Comparison of ENCODE assay signal across 19 cellular contexts in genomic region chr11:57804466-57804865, GRCh38. TPM values are rescaled to one million over a fixed set of nuclear protein-coding genes. Genes with fewer than 3 reads are reported as not detected.
DNase-seq lines count a peak whose midpoint lies in the region; ATAC-seq and TF ChIP-seq lines count a peak whose summit lies in the region.
"Had no signal": no experiment of that assay in that cellular context is flagged by ENCODE, and none has a peak within 500 bp of the region (broad histone marks: within the 10 kb centered on the region; RNA-seq: fewer than 3 reads in every experiment).

No MANE protein-coding gene starts in this region.

- H3K36me3 Mint-ChIP-seq in progenitor cell of endocrine pancreas (ENCODE audit: insufficient read depth): peaks cover 56% of the 10 kb centered on the region

- BruUV-seq in OCI-LY7 (replicated peaks; lab: Mats Ljungman, UMichigan): no TSS peak

- H3K27me3 ChIP-seq in left ventricle myocardium inferior (ENCODE audit: low read depth): no peaks in the 10 kb centered on the region
- H3K27me3 ChIP-seq in heart left ventricle: no peaks in the 10 kb centered on the region

- DNase-seq in left ventricle myocardium inferior (no peak), heart left ventricle (no peak), astrocyte of the hippocampus (ENCODE audit: low read depth, low spot score) (peak; percentile 43), progenitor cell of endocrine pancreas (ENCODE audit: low spot score, unreplicated experiment) (no peak), OCI-LY7 (ENCODE audit: low spot score) (no peak), NCI-H510A (lab: John Stamatoyannopoulos, UW) (no peak), NCI-H2171 treated with DMSO at 0.1 percent for 48 hours (lab: John Stamatoyannopoulos, UW) (no peak)
- DNase-seq: CD8-positive, alpha-beta T cell; COR-L47; DMS53; GF-D8; HCEC 1CT; HFFc6 had no signal

- H3K27ac Mint-ChIP-seq in progenitor cell of endocrine pancreas: peak overlapping the region; percentile 62
- H3K27ac Mint-ChIP-seq: CD14-positive monocyte; CD8-positive, alpha-beta T cell; HFFc6 had no signal

- no peak for TF ChIP-seq POLR2A in heart left ventricle (IDR thresholded peaks at IDR 0.05)

- H3K4me2 ChIP-seq in OCI-LY7 (ENCODE audit: low read length): no peak overlapping the region

- POLR2A ChIA-PET in OCI-LY7 (lab: Charles Lee): no interaction called here

- H3K4me1 Mint-ChIP-seq in progenitor cell of endocrine pancreas (ENCODE audit: low read depth): peaks cover 12% of the 10 kb centered on the region

- no peak for ATAC-seq in heart left ventricle
- ATAC-seq: CD8-positive, alpha-beta T cell; HepG2 had no signal

- H3K9me2 ChIP-seq in OCI-LY7 (ENCODE audit: insufficient read depth, low read length): no peaks in the 10 kb centered on the region

- H3K4me3 ChIP-seq in left ventricle myocardium inferior (no peak overlapping the region), heart left ventricle (no peak overlapping the region), OCI-LY7 (ENCODE audit: low read depth, low read length, poor library complexity, severe bottlenecking) (no peak overlapping the region)

- H3K4me1 ChIP-seq in left ventricle myocardium inferior: peaks cover 79% of the 10 kb centered on the region
- H3K4me1 ChIP-seq in heart left ventricle: peaks cover 4 to 64% (median 36%) of the 10 kb centered on the region in 12 donors
- H3K4me1 ChIP-seq in OCI-LY7 (ENCODE audit: insufficient read depth, low read length, poor library complexity, severe bottlenecking): peaks cover 12% of the 10 kb centered on the region

- WGBS in heart left ventricle, 4 donors: 79 to 89% (median 88%) methylated on average over 3 of the region's 3 CpGs

- intact Hi-C loops in left ventricle myocardium inferior (cut with micrococcal nuclease): loop anchor here (5.0 kb wide), 1 partner anchor 62 kb away; the partner anchor contains the start of gene SELENOH
- intact Hi-C loops in heart left ventricle (cut with DNase I): loop anchor here in 6 of 10 donors (5.0 to 10.0 kb wide), 7 partner anchors 42 to 710 kb away; partner anchors contain the start of genes BTBD18 (in 1 of the 6), CTNND1 (in 1 of the 6), MED19 (in 1 of the 6) and TMX2 (in 1 of the 6)
- intact Hi-C loops in OCI-LY7 (cut with micrococcal nuclease; ENCODE audit: unreplicated experiment): loop anchor here (5.0 kb wide), 1 partner anchor 162 kb away; no protein-coding TSS in a partner anchor

- no peaks in the 10 kb centered on the region for H3K9me3 ChIP-seq in left ventricle myocardium inferior (replicated peaks)
- no peaks in the 10 kb centered on the region for H3K9me3 ChIP-seq in heart left ventricle
- no peaks in the 10 kb centered on the region for H3K9me3 ChIP-seq in OCI-LY7 (ENCODE audit: low read length)

- H3K27me3 Mint-ChIP-seq in progenitor cell of endocrine pancreas: no peaks in the 10 kb centered on the region

- peaks cover 80% of the 10 kb centered on the region for H3K36me3 ChIP-seq in left ventricle myocardium inferior
- peaks cover 2 to 91% (median 79%) of the 10 kb centered on the region in 9 donors for H3K36me3 ChIP-seq in heart left ventricle
- no peaks in the 10 kb centered on the region for H3K36me3 ChIP-seq in OCI-LY7 (ENCODE audit: insufficient read depth, low read length)

- H3K79me2 ChIP-seq in OCI-LY7 (ENCODE audit: insufficient read depth, low read depth, low read length): no peaks in the 10 kb centered on the region

- CTCF ChIA-PET in OCI-LY7 (lab: Charles Lee; ENCODE audit: unreplicated experiment): no interaction called here

- H3K9me3 Mint-ChIP-seq in progenitor cell of endocrine pancreas (ENCODE audit: low read depth): no peaks in the 10 kb centered on the region
- H3K9me3 Mint-ChIP-seq: CD14-positive monocyte; CD8-positive, alpha-beta T cell; HFFc6 had no signal

- H3K27ac ChIP-seq in left ventricle myocardium inferior (replicated peaks): peak overlapping the region; percentile 55
- H3K27ac ChIP-seq in heart left ventricle: peak overlapping the region in 2 of 12 donors; percentile 48 to 70
- no peak overlapping the region for H3K27ac ChIP-seq in OCI-LY7 (ENCODE audit: low read depth, low read length, poor library complexity, severe bottlenecking)
- H3K27ac ChIP-seq: 22Rv1 had no signal

- no peaks in the 10 kb centered on the region for H4K20me1 ChIP-seq in OCI-LY7 (ENCODE audit: insufficient read depth, low read length)

- H3K4me3 Mint-ChIP-seq in progenitor cell of endocrine pancreas (ENCODE audit: low read depth): no peak overlapping the region
- H3K4me3 Mint-ChIP-seq: CD14-positive monocyte; CD8-positive, alpha-beta T cell; HFFc6 had no signal

- no peak for TF ChIP-seq CTCF in left ventricle myocardium inferior (IDR thresholded peaks at IDR 0.05; ENCODE audit: borderline replicate concordance)
- no peak for TF ChIP-seq CTCF in heart left ventricle (IDR thresholded peaks at IDR 0.05)
- no peak for TF ChIP-seq CTCF in progenitor cell of endocrine pancreas (IDR thresholded peaks at IDR 0.05; ENCODE audit: unreplicated experiment)
- no peak for TF ChIP-seq CTCF in OCI-LY7 (conservative IDR thresholded peaks at IDR 0.05; ENCODE audit: low read length)

- no peak overlapping the region for H2AFZ ChIP-seq in OCI-LY7 (ENCODE audit: low read length)

RNA-seq across cellular contexts. Expression of gene CTNND1, which starts 42.9 kb away (rescaled TPM):
- total RNA-seq in left ventricle myocardium inferior: 58.9 TPM
- 100 to 1,000 TPM in 1 of 9 donors, 10 to 100 TPM in 8; 51.4 to 105 (median 60.8) TPM for total RNA-seq in heart left ventricle
- polyA plus RNA-seq in heart left ventricle: 10 to 100 TPM; 19.7 to 40.3 TPM
- 346 and 367 TPM in 2 replicates for total RNA-seq in progenitor cell of endocrine pancreas
- total RNA-seq in OCI-LY7 (2014; rRNA removed; shearing (Covaris generic)): 5.1 and 6.7 TPM in 2 replicates
- 5.3 and 9.0 TPM in 2 replicates for total RNA-seq in OCI-LY7 (2022)

RNA-seq across cellular contexts. Expression of gene BTBD18, which starts 52.8 kb away (rescaled TPM):
- total RNA-seq in left ventricle myocardium inferior: not detected
- not detected for total RNA-seq in heart left ventricle
- polyA plus RNA-seq in heart left ventricle: under 1 TPM in 1 of 2 donors, not detected in 1; 0.11 TPM
- total RNA-seq in progenitor cell of endocrine pancreas: not detected in 2 replicates
- not detected in 2 replicates for total RNA-seq in OCI-LY7 (2014; rRNA removed; shearing (Covaris generic))
- not detected in 2 replicates for total RNA-seq in OCI-LY7 (2022)
- total RNA-seq: A673; CD8-positive, alpha-beta T cell; H4; HepG2; HFFc6 had no signal
- polyA plus RNA-seq: BJ, HepG2 had no signal
